8 cellular contexts compared by ENCODE assay signal in genomic region chr7:155380221-155380861, GRCh38.
A peak's percentile ranks its signal among the peaks of the same experiment; 100 is the strongest.
DNase-seq lines count a peak whose midpoint lies in the region; ATAC-seq lines count a peak whose summit lies in the region.

No MANE protein-coding gene starts in this region.

- H3K27me3 Mint-ChIP-seq in activated CD8-positive, alpha-beta memory T cell treated with anti-CD3 and anti-CD28 coated beads, Interleukin-2, amount 10 ng/mL, durations not matched to agents 7 days and 5 days: peaks cover 89% of the 10 kb centered on the region
- peaks cover 72 to 98% (median 74%) of the 10 kb centered on the region in 3 donors for H3K27me3 Mint-ChIP-seq in naive B cell

- no peaks in the 10 kb centered on the region for H3K36me3 Mint-ChIP-seq in activated CD8-positive, alpha-beta memory T cell treated with anti-CD3 and anti-CD28 coated beads, Interleukin-2, amount 10 ng/mL, durations not matched to agents 7 days and 5 days
- no peaks in the 10 kb centered on the region for H3K36me3 Mint-ChIP-seq in naive B cell

- H3K9me3 Mint-ChIP-seq in activated CD8-positive, alpha-beta memory T cell treated with anti-CD3 and anti-CD28 coated beads, Interleukin-2, amount 10 ng/mL, durations not matched to agents 7 days and 5 days (ENCODE audit: low read depth): no peaks in the 10 kb centered on the region
- no peaks in the 10 kb centered on the region for H3K9me3 Mint-ChIP-seq in naive B cell

- peaks cover 14% of the 10 kb centered on the region for H3K4me1 Mint-ChIP-seq in activated CD8-positive, alpha-beta memory T cell treated with anti-CD3 and anti-CD28 coated beads, Interleukin-2, amount 10 ng/mL, durations not matched to agents 7 days and 5 days
- H3K4me1 Mint-ChIP-seq in naive B cell: peaks cover 31 to 57% (median 44%) of the 10 kb centered on the region in 3 donors

- ATAC-seq in GM19463 (IDR thresholded peaks at IDR 0.05; ENCODE audit: unreplicated experiment): peak; percentile 90
- ATAC-seq in activated CD8-positive, alpha-beta memory T cell treated with anti-CD3 and anti-CD28 coated beads, Interleukin-2, amount 10 ng/mL, durations not matched to agents 7 days and 5 days: peak; percentile 69
- peak; percentile 80 to 83 for ATAC-seq in naive B cell (ENCODE audit: low read depth in 2 of 2)

- no peak overlapping the region for H3K4me3 Mint-ChIP-seq in activated CD8-positive, alpha-beta memory T cell treated with anti-CD3 and anti-CD28 coated beads, Interleukin-2, amount 10 ng/mL, durations not matched to agents 7 days and 5 days
- peak overlapping the region; percentile 17 to 72 (median 44) for H3K4me3 Mint-ChIP-seq in naive B cell

- CTCF ChIA-PET in activated CD8-positive, alpha-beta memory T cell treated with anti-CD3 and anti-CD28 coated beads, Interleukin-2, amount 10 ng/mL, durations not matched to agents 7 days and 5 days (lab: Charles Lee): interaction anchor here (0.6 to 2.3 kb wide), 16 partner anchors 8 to 453 kb away, joined by 3 to 8 read pairs (median 3); partner anchors contain the start of gene SHH

- peak; percentile 53 for DNase-seq in COLO829 (ENCODE audit: low spot score)
- peak; percentile 68 for DNase-seq in HK-2 (ENCODE audit: unreplicated experiment)
- peak; percentile 28 to 46 for DNase-seq in NOMO-1 (lab: John Stamatoyannopoulos, UW; ENCODE audit: unreplicated experiment in 2 of 2)
- peak; percentile 81 for DNase-seq in activated CD8-positive, alpha-beta memory T cell treated with anti-CD3 and anti-CD28 coated beads, Interleukin-2, amount 10 ng/mL, durations not matched to agents 7 days and 5 days
- peak; percentile 81 for DNase-seq in epidermal melanocyte (ENCODE audit: insufficient read length, low spot score)
- DNase-seq in naive B cell: peak; percentile 61
- peak; percentile 29 to 70 for DNase-seq in stimulated activated CD8-positive, alpha-beta memory T cell treated with anti-CD3 and anti-CD28 coated beads, Interleukin-7, amount 100 ng/mL, for 48 hours (ENCODE audit: extremely low read depth in 1 of 2, low read depth in 1 of 2)

- H3K27ac Mint-ChIP-seq in activated CD8-positive, alpha-beta memory T cell treated with anti-CD3 and anti-CD28 coated beads, Interleukin-2, amount 10 ng/mL, durations not matched to agents 7 days and 5 days: no peak overlapping the region
- peak overlapping the region in 1 of 6 donors; percentile 26 for H3K27ac Mint-ChIP-seq in naive B cell

Comparison
In these comparisons a context has a peak if more than half of its experiments do, and no peak if none do; other contexts are left out.
1. Peak in every context shown above with its lines: DNase-seq and ATAC-seq.